In the genomic region with DNA sequence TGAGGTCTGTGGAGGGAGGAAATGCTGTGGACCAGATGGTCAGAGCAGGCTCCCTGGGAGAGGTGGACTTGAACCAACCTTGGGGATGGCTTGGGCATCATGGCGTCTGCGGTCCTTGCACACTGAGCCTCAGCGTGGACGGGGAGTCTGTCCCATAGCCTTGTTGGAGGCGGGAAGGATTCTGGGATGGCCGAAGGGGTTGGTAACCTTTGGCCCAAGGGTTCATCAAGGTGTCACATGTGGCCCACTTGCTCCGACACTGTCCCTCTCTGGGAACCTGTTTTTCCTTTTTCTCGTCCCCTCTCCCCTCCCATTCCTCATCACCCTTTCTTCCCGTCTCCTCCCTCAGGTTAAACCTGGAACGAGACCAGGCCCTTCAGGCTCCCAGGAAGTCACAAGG, we compare ENCODE assay signal across 7 cellular contexts.
"Had no signal": no experiment of that assay in that cellular context is flagged by ENCODE, and none has a peak within 500 bp of the region (broad histone marks: within the 10 kb centered on the region; RNA-seq: fewer than 3 reads in every experiment).

No MANE protein-coding gene starts in this region.

- H3K27ac Mint-ChIP-seq: IgD-negative memory B cell had no signal

- H3K27ac ChIP-seq: HL-60 had no signal

- H3K4me3 Mint-ChIP-seq: IgD-negative memory B cell had no signal

- ATAC-seq: HepG2, K562 had no signal

- DNase-seq: IMR-90, KBM-7, KG1 had no signal

- H3K4me3 ChIP-seq: K562 had no signal

- H3K4me1 Mint-ChIP-seq: IgD-negative memory B cell had no signal
